Comparison of ENCODE assay signal across 25 cellular contexts in genomic region chr12:131604859-131605258, GRCh38.
DNase-seq lines count a peak whose midpoint lies in the region; ATAC-seq, FAIRE-seq and TF ChIP-seq lines count a peak whose summit lies in the region.
"Had no signal": no experiment of that assay in that cellular context is flagged by ENCODE, and none has a peak within 500 bp of the region (broad histone marks: within the 10 kb centered on the region; RNA-seq: fewer than 3 reads in every experiment).

No MANE protein-coding gene starts in this region.

- H3K4me2 ChIP-seq in DOHH2 (ENCODE audit: low read length) = peak overlapping the region; percentile 44
- H3K4me2 ChIP-seq in GM12878 (ENCODE audit: control insufficient read depth, insufficient read depth) = peak overlapping the region; percentile 87; the same call in 1 of the 2 replicates

- peaks cover 0 to 1% (median 0%) of the 10 kb centered on the region in 7 donors for H3K9me3 Mint-ChIP-seq in CD4-positive, CD25-positive, alpha-beta regulatory T cell
- H3K9me3 Mint-ChIP-seq in natural killer cell treated with Interleukin-12 subunit alpha and Interleukin-12 subunit beta and Interleukin-15 and Interleukin-18, amount 100 ng/mL, for 72 hours = no peaks in the 10 kb centered on the region
- no peaks in the 10 kb centered on the region for H3K9me3 Mint-ChIP-seq in Calu3 (ENCODE audit: low read depth, unreplicated experiment)

- H3K27ac ChIP-seq in CD4-positive, CD25-positive, alpha-beta regulatory T cell (ENCODE audit: insufficient read depth, low read length, poor library complexity, severe bottlenecking) = peak overlapping the region; percentile 71
- H3K27ac ChIP-seq in DOHH2 (ENCODE audit: low read depth, low read length) (no peak overlapping the region), GM12878 (ENCODE audit: control insufficient read depth, insufficient read depth) (no peak overlapping the region), heart left ventricle (peak overlapping the region in 1 of 12 donors; percentile 2)
- H3K27ac ChIP-seq: HL-60, testis had no signal

- no TSS peak for BruUV-seq in GM12878 (replicated peaks; lab: Mats Ljungman, UMichigan)
- no TSS peak for BruUV-seq in Calu3 (replicated peaks; lab: Mats Ljungman, UMichigan)

- H3K4me3 Mint-ChIP-seq in CD4-positive, CD25-positive, alpha-beta regulatory T cell = peak overlapping the region; percentile 61 to 87 (median 74)
- H3K4me3 Mint-ChIP-seq in natural killer cell treated with Interleukin-12 subunit alpha and Interleukin-12 subunit beta and Interleukin-15 and Interleukin-18, amount 100 ng/mL, for 72 hours = peak overlapping the region; percentile 81
- H3K4me3 Mint-ChIP-seq in Calu3 (ENCODE audit: low read depth, unreplicated experiment) = no peak overlapping the region

- H3K27me3 Mint-ChIP-seq in CD4-positive, CD25-positive, alpha-beta regulatory T cell = no peaks in the 10 kb centered on the region
- H3K27me3 Mint-ChIP-seq in natural killer cell treated with Interleukin-12 subunit alpha and Interleukin-12 subunit beta and Interleukin-15 and Interleukin-18, amount 100 ng/mL, for 72 hours = no peaks in the 10 kb centered on the region
- peaks cover 97% of the 10 kb centered on the region for H3K27me3 Mint-ChIP-seq in Calu3 (ENCODE audit: unreplicated experiment)
- H3K27me3 Mint-ChIP-seq: activated naive CD4-positive, alpha-beta T cell treated with anti-CD3 and anti-CD28 coated beads, Interleukin-2, amount 50 U/mL, for 24 hours had no signal

- CTCF ChIA-PET in GM12878 (lab: Yijun Ruan, JAX) (no interaction called here), Calu3 (lab: Charles Lee) (no interaction called here)

- peak overlapping the region in 2 of 3 donors; percentile 81 to 94 for H3K27ac Mint-ChIP-seq in CD4-positive, CD25-positive, alpha-beta regulatory T cell
- peak overlapping the region; percentile 43 to 57 for H3K27ac Mint-ChIP-seq in natural killer cell treated with Interleukin-12 subunit alpha and Interleukin-12 subunit beta and Interleukin-15 and Interleukin-18, amount 100 ng/mL, for 72 hours
- H3K27ac Mint-ChIP-seq in Calu3 (ENCODE audit: unreplicated experiment) = no peak overlapping the region

- no peaks in the 10 kb centered on the region for H3K36me3 ChIP-seq in CD4-positive, CD25-positive, alpha-beta regulatory T cell (ENCODE audit: control insufficient read depth, insufficient read depth, low read length)
- H3K36me3 ChIP-seq in DOHH2 (ENCODE audit: control insufficient read depth, low read length) (no peaks in the 10 kb centered on the region), GM12878 (ENCODE audit: control insufficient read depth in 2 of 2, insufficient read depth in 2 of 2, low read length in 1 of 2) (no peaks in the 10 kb centered on the region), heart left ventricle (no peaks in the 10 kb centered on the region)

- H3K9ac ChIP-seq in GM12878 (ENCODE audit: control insufficient read depth, insufficient read depth, low read length) = no peak overlapping the region; the same call in 1 of the 2 replicates

- POLR2A ChIA-PET in GM12878 (lab: Charles Lee) = no interaction called here

- H3K27me3 ChIP-seq in CD4-positive, CD25-positive, alpha-beta regulatory T cell (ENCODE audit: control insufficient read depth, insufficient read depth, low read length) = no peaks in the 10 kb centered on the region
- H3K27me3 ChIP-seq in DOHH2 (ENCODE audit: control insufficient read depth, low read length) = peaks cover 40% of the 10 kb centered on the region
- no peaks in the 10 kb centered on the region for H3K27me3 ChIP-seq in GM12878 (replicated peaks in 1 of 2; ENCODE audit: control insufficient read depth in 2 of 2, insufficient read depth in 2 of 2, low read length in 1 of 2)
- H3K27me3 ChIP-seq in heart left ventricle = peaks cover 0 to 7% (median 0%) of the 10 kb centered on the region in 9 donors
- H3K27me3 ChIP-seq: testis had no signal

- in situ Hi-C loops in GM12878 (cut with MboI) = no loop called here

- H4K20me1 ChIP-seq in DOHH2 (ENCODE audit: control insufficient read depth, insufficient read depth, low read depth, low read length) = no peaks in the 10 kb centered on the region
- H4K20me1 ChIP-seq in GM12878 (ENCODE audit: control insufficient read depth, insufficient read depth) = no peaks in the 10 kb centered on the region

- 35% methylated on average over 6 of the region's 6 CpGs for WGBS in GM12878 (ENCODE audit: insufficient coverage, insufficient replicate concordance, low lambda C conversion rate, missing lambda C conversion rate)
- WGBS in heart left ventricle, 4 donors = 63 to 72% (median 68%) methylated on average over 6 of the region's 6 CpGs

- peak overlapping the region; percentile 68 for H3K4me3 ChIP-seq in CD4-positive, CD25-positive, alpha-beta regulatory T cell (ENCODE audit: low read depth, low read length)
- H3K4me3 ChIP-seq in DOHH2 (ENCODE audit: low read length) = no peak overlapping the region
- H3K4me3 ChIP-seq in GM12878 = no peak overlapping the region
- H3K4me3 ChIP-seq in heart left ventricle = no peak overlapping the region
- H3K4me3 ChIP-seq: mucosa of descending colon, skin epidermis, testis had no signal

- RAD21 ChIA-PET in GM12878 (lab: Charles Lee; ENCODE audit: unreplicated experiment) = no interaction called here

- H3F3A ChIP-seq in DOHH2 (ENCODE audit: control insufficient read depth, insufficient read depth) = no peaks in the 10 kb centered on the region

- no peaks in the 10 kb centered on the region for H3K36me3 Mint-ChIP-seq in CD4-positive, CD25-positive, alpha-beta regulatory T cell
- H3K36me3 Mint-ChIP-seq in natural killer cell treated with Interleukin-12 subunit alpha and Interleukin-12 subunit beta and Interleukin-15 and Interleukin-18, amount 100 ng/mL, for 72 hours = no peaks in the 10 kb centered on the region
- H3K36me3 Mint-ChIP-seq in Calu3 (ENCODE audit: insufficient read depth, unreplicated experiment) = no peaks in the 10 kb centered on the region

- no peak for TF ChIP-seq CTCF in DOHH2 (IDR thresholded peaks at IDR 0.05; ENCODE audit: low read depth, low read length, poor library complexity, severe bottlenecking)
- TF ChIP-seq CTCF in GM12878 (IDR thresholded peaks at IDR 0.05 in 2 of 3, conservative IDR thresholded peaks at IDR 0.05 in 1 of 3; ENCODE audit: control insufficient read depth in 2 of 3, extremely low read depth in 1 of 3, insufficient read depth in 1 of 3, low read depth in 3 of 3, low read length in 3 of 3) = no peak
- TF ChIP-seq CTCF in Calu3 (IDR thresholded peaks at IDR 0.05; ENCODE audit: unreplicated experiment) = no peak
- no peak for TF ChIP-seq CTCF in heart left ventricle (IDR thresholded peaks at IDR 0.05)

- H3K79me2 ChIP-seq in DOHH2 (ENCODE audit: control insufficient read depth, low read length) (no peaks in the 10 kb centered on the region), GM12878 (ENCODE audit: control insufficient read depth, insufficient read depth, low read length) (no peaks in the 10 kb centered on the region)

- FAIRE-seq in GM12878 (lab: Jason Lieb, UNC) = no peak
- FAIRE-seq: HepG2 had no signal

- peaks cover 63% of the 10 kb centered on the region for H3K4me1 ChIP-seq in CD4-positive, CD25-positive, alpha-beta regulatory T cell (ENCODE audit: control insufficient read depth, insufficient read depth, low read length, poor library complexity, severe bottlenecking)
- peaks cover 34% of the 10 kb centered on the region for H3K4me1 ChIP-seq in DOHH2 (ENCODE audit: control insufficient read depth, low read length)
- H3K4me1 ChIP-seq in GM12878 (ENCODE audit: control insufficient read depth, insufficient read depth, low read length) = peaks cover 44% of the 10 kb centered on the region
- H3K4me1 ChIP-seq in heart left ventricle = peaks cover 0 to 50% (median 0%) of the 10 kb centered on the region in 12 donors
- H3K4me1 ChIP-seq: Caco-2, testis had no signal

- H3K9me2 ChIP-seq in DOHH2 (replicated peaks; ENCODE audit: control insufficient read depth, low read length) = no peaks in the 10 kb centered on the region

- no peak for DNase-seq in CD4-positive, CD25-positive, alpha-beta regulatory T cell
- DNase-seq in GM12878 (ENCODE audit: low read depth, low spot score) = no peak
- DNase-seq in natural killer cell treated with Interleukin-12 subunit alpha and Interleukin-12 subunit beta and Interleukin-15 and Interleukin-18, amount 100 ng/mL, for 72 hours (ENCODE audit: low spot score) = no peak
- DNase-seq in Calu3 = no peak
- no peak for DNase-seq in heart left ventricle
- DNase-seq: Caco-2, cerebellar nuclear complex, foreskin melanocyte, hippocampal formation, left ventricle myocardium superior, NCI-H1092 treated with DMSO at 0.1 percent for 48 hours, NCI-H1930, NCI-H2227 treated with DMSO at 0.1 percent for 48 hours, NCI-H774, OCI-M1, testis had no signal

- no peaks in the 10 kb centered on the region for H3K9me3 ChIP-seq in CD4-positive, CD25-positive, alpha-beta regulatory T cell (ENCODE audit: control insufficient read depth in 2 of 2, low read length in 2 of 2)
- H3K9me3 ChIP-seq in DOHH2 (ENCODE audit: control insufficient read depth, insufficient read depth, low read length) (no peaks in the 10 kb centered on the region), GM12878 (replicated peaks; ENCODE audit: control insufficient read depth, insufficient read depth, low read length) (peaks cover 2% of the 10 kb centered on the region; the same call in 2 of the 3 replicates), heart left ventricle (no peaks in the 10 kb centered on the region)
- H3K9me3 ChIP-seq: Caco-2, mucosa of descending colon, testis had no signal

- peaks cover 21 to 82% (median 53%) of the 10 kb centered on the region in 4 donors for H3K4me1 Mint-ChIP-seq in CD4-positive, CD25-positive, alpha-beta regulatory T cell
- H3K4me1 Mint-ChIP-seq in natural killer cell treated with Interleukin-12 subunit alpha and Interleukin-12 subunit beta and Interleukin-15 and Interleukin-18, amount 100 ng/mL, for 72 hours (ENCODE audit: low read depth in 2 of 2) = peaks cover 60 to 78% of the 10 kb centered on the region in 2 donors
- no peaks in the 10 kb centered on the region for H3K4me1 Mint-ChIP-seq in Calu3 (ENCODE audit: low read depth, unreplicated experiment)

- SMC1A ChIA-PET in GM12878 (lab: Charles Lee; ENCODE audit: uncharacterized antibody, unreplicated experiment) = interaction anchor here (0.9 to 1.4 kb wide), 2 partner anchors 150 to 850 kb away, joined by 3 read pairs; no protein-coding TSS in a partner anchor

- ATAC-seq in CD4-positive, CD25-positive, alpha-beta regulatory T cell (ENCODE audit: low read depth in 2 of 2) = no peak
- ATAC-seq in GM12878 (no peak), HG03442 (IDR thresholded peaks at IDR 0.05; ENCODE audit: unreplicated experiment) (no peak), heart left ventricle (no peak)
- no peak for ATAC-seq in natural killer cell treated with Interleukin-12 subunit alpha and Interleukin-12 subunit beta and Interleukin-15 and Interleukin-18, amount 100 ng/mL, for 72 hours
- ATAC-seq: esophagus mucosa, HepG2, left ventricle myocardium superior, Right ventricle myocardium inferior had no signal

- no peak for TF ChIP-seq POLR2A in GM12878 (IDR thresholded peaks at IDR 0.05; ENCODE audit: low read depth, low read length)
- TF ChIP-seq POLR2A in heart left ventricle (IDR thresholded peaks at IDR 0.05) = no peak

- TF ChIP-seq EP300 in GM12878 (IDR thresholded peaks at IDR 0.05; ENCODE audit: borderline replicate concordance in 1 of 2, control insufficient read depth in 1 of 2, low read depth in 2 of 2, low read length in 2 of 2) = no peak

- H2AFZ ChIP-seq in GM12878 (ENCODE audit: control insufficient read depth, low read depth, low read length) = peak overlapping the region; percentile 62; the same call in 1 of the 2 replicates

- intact Hi-C loops in GM12878 (cut with micrococcal nuclease; ENCODE audit: unreplicated experiment) = no loop called here
- intact Hi-C loops in Calu3 (cut with micrococcal nuclease; ENCODE audit: unreplicated experiment) = loop anchor here (10.0 kb wide), 1 partner anchor 220 kb away; the partner anchor contains the start of gene MMP17
- intact Hi-C loops in heart left ventricle (cut with DNase I) = loop anchor here in 4 of 10 donors (5.0 to 10.0 kb wide), 4 partner anchors 200 to 397 kb away; partner anchors contain the start of gene EP400 (in 1 of the 4)

- TF ChIP-seq RAD21 in GM12878 (IDR thresholded peaks at IDR 0.05; ENCODE audit: insufficient read depth, low read depth, low read length) = no peak
